22 cellular contexts compared by ENCODE assay signal in genomic region chr2:62465039-62465740, GRCh38. TPM values are rescaled to one million over a fixed set of nuclear protein-coding genes. Genes with fewer than 3 reads are reported as not detected.
DNase-seq lines count a peak whose midpoint lies in the region; ATAC-seq and TF ChIP-seq lines count a peak whose summit lies in the region.
"Had no signal": no experiment of that assay in that cellular context is flagged by ENCODE, and none has a peak within 500 bp of the region (broad histone marks: within the 10 kb centered on the region; RNA-seq: fewer than 3 reads in every experiment).

No MANE protein-coding gene starts in this region.

- no peak overlapping the region for H3K4me3 Mint-ChIP-seq in activated CD8-positive, alpha-beta T cell treated with anti-CD3 and anti-CD28 coated beads, Interleukin-2, amount 10 ng/mL, durations not matched to agents 7 days and 5 days
- H3K4me3 Mint-ChIP-seq: CD4-positive, alpha-beta T cell had no signal

- no peaks in the 10 kb centered on the region for H3K9me3 Mint-ChIP-seq in activated CD8-positive, alpha-beta T cell treated with anti-CD3 and anti-CD28 coated beads, Interleukin-2, amount 10 ng/mL, durations not matched to agents 7 days and 5 days (ENCODE audit: insufficient read depth)
- H3K9me3 Mint-ChIP-seq: CD4-positive, alpha-beta T cell had no signal

- H3K27ac Mint-ChIP-seq in activated CD8-positive, alpha-beta T cell treated with anti-CD3 and anti-CD28 coated beads, Interleukin-2, amount 10 ng/mL, durations not matched to agents 7 days and 5 days, result no peak overlapping the region
- H3K27ac Mint-ChIP-seq: CD4-positive, alpha-beta T cell had no signal

- H3K27me3 Mint-ChIP-seq in activated CD8-positive, alpha-beta T cell treated with anti-CD3 and anti-CD28 coated beads, Interleukin-2, amount 10 ng/mL, durations not matched to agents 7 days and 5 days (ENCODE audit: low read depth), result peaks cover 3% of the 10 kb centered on the region
- H3K27me3 Mint-ChIP-seq: CD4-positive, alpha-beta T cell had no signal

- TF ChIP-seq CTCF in coronary artery (IDR thresholded peaks at IDR 0.05) (no peak), right lobe of liver (IDR thresholded peaks at IDR 0.05) (no peak), GM13977 (IDR thresholded peaks at IDR 0.05; ENCODE audit: extremely low read depth, insufficient read depth, missing control alignments) (no peak), smooth muscle cell (IDR thresholded peaks at IDR 0.05; ENCODE audit: borderline replicate concordance, insufficient read depth, poor library complexity, severe bottlenecking) (no peak)

- DNase-seq in coronary artery (ENCODE audit: low spot score) (peak; percentile 1), right lobe of liver (no peak), GM13977 (ENCODE audit: low spot score) (no peak), smooth muscle cell (lab: John Stamatoyannopoulos, UW; ENCODE audit: unreplicated experiment) (no peak)
- no peak for DNase-seq in activated CD8-positive, alpha-beta T cell treated with anti-CD3 and anti-CD28 coated beads, Interleukin-2, amount 10 ng/mL, durations not matched to agents 7 days and 5 days
- DNase-seq: ACHN; CD4-positive, alpha-beta T cell; COR-L47; DMS79 treated with DMSO at 0.1 percent for 48 hours; NCI-H1694; NCI-H2081; NCI-H2171; NCI-H345; NCI-H524 treated with DMSO at 0.1 percent for 48 hours; Peyer's patch had no signal

- H3K36me3 ChIP-seq in HUES64 (ENCODE audit: insufficient read depth, low read length) (no peaks in the 10 kb centered on the region), right lobe of liver (no peaks in the 10 kb centered on the region), smooth muscle cell (ENCODE audit: low read depth) (no peaks in the 10 kb centered on the region)
- H3K36me3 ChIP-seq: BLaER1, Peyer's patch had no signal

- H3K4me1 ChIP-seq in HUES64 (ENCODE audit: insufficient read depth, low read length) (peaks cover 42% of the 10 kb centered on the region), right lobe of liver (peaks cover 0 to 81% (median 22%) of the 10 kb centered on the region in 4 donors), smooth muscle cell (ENCODE audit: low read depth) (peaks cover 12% of the 10 kb centered on the region)
- H3K4me1 ChIP-seq: BLaER1, Peyer's patch had no signal

- peak overlapping the region; percentile 84 for H3K27ac ChIP-seq in HUES64 (ENCODE audit: low read depth, low read length)
- H3K27ac ChIP-seq in coronary artery, result no peak overlapping the region
- H3K27ac ChIP-seq in right lobe of liver, result peak overlapping the region in 2 of 3 donors; percentile 22 to 98
- no peak overlapping the region for H3K27ac ChIP-seq in smooth muscle cell (ENCODE audit: low read depth)
- H3K27ac ChIP-seq: BLaER1, GM23248, KMS-11, Peyer's patch had no signal

- no peaks in the 10 kb centered on the region for H3F3A ChIP-seq in smooth muscle cell (ENCODE audit: low read depth)

- intact Hi-C loops in right lobe of liver (cut with DNase I), result loop anchor here in 1 of 2 donors (10.0 kb wide), 1 partner anchor 310 kb away; no protein-coding TSS in a partner anchor

- in situ Hi-C loops in GM13977 (cut with MboI; ENCODE audit: low pct_unique_long_range_greater_than_20kb, low sequenced_read_pairs, unreplicated experiment), result loop anchor here (25.0 kb wide), 1 partner anchor 572 kb away; no protein-coding TSS in a partner anchor

- H4K20me1 ChIP-seq in smooth muscle cell (ENCODE audit: low read depth), result no peaks in the 10 kb centered on the region
- H4K20me1 ChIP-seq: BLaER1 had no signal

- WGBS in HUES64, result 82% methylated on average over 4 of the region's 4 CpGs
- 75% methylated on average over 4 of the region's 4 CpGs for WGBS in right lobe of liver (ENCODE audit: insufficient coverage, low coverage, low lambda C conversion rate, missing lambda C conversion rate)
- 91% methylated on average over 4 of the region's 4 CpGs for WGBS in smooth muscle cell (ENCODE audit: low lambda C conversion rate)

- no peaks in the 10 kb centered on the region for H3K36me3 Mint-ChIP-seq in activated CD8-positive, alpha-beta T cell treated with anti-CD3 and anti-CD28 coated beads, Interleukin-2, amount 10 ng/mL, durations not matched to agents 7 days and 5 days (ENCODE audit: low read depth)

- no peak overlapping the region for H3K4me3 ChIP-seq in HUES64 (ENCODE audit: low read length)
- no peak overlapping the region for H3K4me3 ChIP-seq in coronary artery
- H3K4me3 ChIP-seq in right lobe of liver, result no peak overlapping the region
- no peak overlapping the region for H3K4me3 ChIP-seq in smooth muscle cell
- H3K4me3 ChIP-seq: BLaER1, GM23248, Peyer's patch had no signal

- POLR2A ChIA-PET in activated CD8-positive, alpha-beta T cell treated with anti-CD3 and anti-CD28 coated beads, Interleukin-2, amount 10 ng/mL, durations not matched to agents 7 days and 5 days (lab: Charles Lee), result no interaction called here

- H3K9me3 ChIP-seq in HUES64 (ENCODE audit: insufficient read depth, low read depth, low read length), result no peaks in the 10 kb centered on the region
- H3K9me3 ChIP-seq in right lobe of liver, result no peaks in the 10 kb centered on the region
- H3K9me3 ChIP-seq in smooth muscle cell (replicated peaks; ENCODE audit: low read depth), result no peaks in the 10 kb centered on the region
- H3K9me3 ChIP-seq: BLaER1, Peyer's patch had no signal

- H3K4me1 Mint-ChIP-seq in activated CD8-positive, alpha-beta T cell treated with anti-CD3 and anti-CD28 coated beads, Interleukin-2, amount 10 ng/mL, durations not matched to agents 7 days and 5 days (ENCODE audit: low read depth), result no peaks in the 10 kb centered on the region

- CTCF ChIA-PET in activated CD8-positive, alpha-beta T cell treated with anti-CD3 and anti-CD28 coated beads, Interleukin-2, amount 10 ng/mL, durations not matched to agents 7 days and 5 days (lab: Charles Lee), result interaction anchor here (2.8 kb wide), 1 partner anchor 8 kb away, joined by 15 read pairs; no protein-coding TSS in a partner anchor

- no peak overlapping the region for H2AFZ ChIP-seq in smooth muscle cell (ENCODE audit: low read depth)
- H2AFZ ChIP-seq: GM23248 had no signal

- H3K4me2 ChIP-seq in smooth muscle cell, result no peak overlapping the region
- H3K4me2 ChIP-seq: BLaER1, KMS-11 had no signal

- H3K9ac ChIP-seq in HUES64 (ENCODE audit: low read depth, low read length) (peak overlapping the region; percentile 29; the same call in 1 of the 2 replicates), smooth muscle cell (ENCODE audit: low read depth) (no peak overlapping the region)
- H3K9ac ChIP-seq: BLaER1, GM23248, KMS-11 had no signal

- H3K79me2 ChIP-seq in smooth muscle cell (ENCODE audit: low read depth), result no peaks in the 10 kb centered on the region

- H3K27me3 ChIP-seq in HUES64 (ENCODE audit: insufficient read depth, low read length) (no peaks in the 10 kb centered on the region), right lobe of liver (no peaks in the 10 kb centered on the region), smooth muscle cell (ENCODE audit: low read depth) (no peaks in the 10 kb centered on the region)
- H3K27me3 ChIP-seq: BLaER1, Peyer's patch had no signal

- no peak for TF ChIP-seq POLR2A in right lobe of liver (IDR thresholded peaks at IDR 0.05)

- ATAC-seq in right lobe of liver (no peak), HG03025 (IDR thresholded peaks at IDR 0.05; ENCODE audit: low FRiP score, unreplicated experiment) (no peak)
- no peak for ATAC-seq in activated CD8-positive, alpha-beta T cell treated with anti-CD3 and anti-CD28 coated beads, Interleukin-2, amount 10 ng/mL, durations not matched to agents 7 days and 5 days
- ATAC-seq: Right ventricle myocardium inferior had no signal

RNA-seq across cellular contexts. Expression of gene TMEM17, which starts 40.8 kb away (rescaled TPM):
- 1.9 TPM for polyA plus RNA-seq in HUES64 (2013, experiment 1 of 2)
- 1.1 TPM for polyA plus RNA-seq in HUES64 (2013, experiment 2 of 2)
- total RNA-seq in right lobe of liver (1 to 10 TPM in 1 of 6 experiments, under 1 TPM in 5; 0.40 to 1.2 (median 0.87) TPM), smooth muscle cell (1.7 and 4.0 TPM in 2 replicates)
- total RNA-seq in activated CD8-positive, alpha-beta T cell treated with anti-CD3 and anti-CD28 coated beads, Interleukin-2, amount 10 ng/mL, durations not matched to agents 7 days and 5 days, result not detected
- 3.6 and 6.1 TPM in 2 replicates for polyA plus RNA-seq in smooth muscle cell
- total RNA-seq: CD4-positive, alpha-beta T cell; OCI-LY7 had no signal

Comparison
In these comparisons a context has a peak if more than half of its experiments do, and no peak if none do; other contexts are left out.
1. H3K27ac ChIP-seq: peak in HUES64 (single experiment) and right lobe of liver (2 of 3); none in coronary artery (0 of 2) and smooth muscle cell (single experiment).